Comparison of ENCODE assay signal across 8 cellular contexts in the genomic region with DNA sequence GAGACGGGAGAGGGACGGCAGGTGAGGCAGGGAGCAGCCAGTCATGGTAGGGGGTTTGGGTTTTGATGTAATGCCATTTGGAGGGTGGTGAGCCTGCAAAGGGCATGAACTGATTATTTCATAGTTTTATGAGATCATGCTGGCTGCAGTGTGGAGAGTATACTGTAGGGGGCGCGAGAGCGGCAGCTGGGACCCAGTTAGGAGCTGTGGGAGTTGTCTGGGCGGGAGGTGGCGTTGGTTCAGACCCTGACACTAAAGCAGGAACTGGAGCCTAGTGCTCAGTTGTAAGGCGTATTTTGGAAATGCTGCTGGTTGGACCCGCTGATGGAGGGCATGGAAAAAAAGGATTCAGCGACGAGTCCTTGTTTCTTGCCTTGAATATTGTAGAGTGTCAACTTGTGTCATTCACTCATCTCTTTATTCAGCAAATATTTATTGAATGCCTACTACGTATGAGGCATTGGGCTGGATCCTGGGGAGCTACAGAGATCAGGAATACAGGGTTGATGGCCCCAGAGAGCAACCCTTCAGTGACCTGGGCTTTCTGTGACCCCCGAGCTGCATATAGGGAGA. TPM values are rescaled to one million over a fixed set of nuclear protein-coding genes. Genes with fewer than 3 reads are reported as not detected.
DNase-seq lines count a peak whose midpoint lies in the region; ATAC-seq and FAIRE-seq lines count a peak whose summit lies in the region.

No MANE protein-coding gene starts in this region.

- FAIRE-seq in urothelium cell line (lab: Jason Lieb, UNC) = no peak

- ATAC-seq in GM18907 (IDR thresholded peaks at IDR 0.05; ENCODE audit: unreplicated experiment) (peak; percentile 74), HG03571 (IDR thresholded peaks at IDR 0.05; ENCODE audit: unreplicated experiment) (peak; percentile 68)

- H3K4me1 ChIP-seq in SJCRH30 = peaks cover 16% of the 10 kb centered on the region; the same call in 1 of the 2 replicates

- H3K27me3 ChIP-seq in SJCRH30 = no peaks in the 10 kb centered on the region

- intact Hi-C loops in posterior vena cava (cut with DNase I) = loop anchor here (5.0 to 10.0 kb wide), 2 partner anchors 188 to 275 kb away; no protein-coding TSS in a partner anchor

- H3K9me3 ChIP-seq in SJCRH30 (replicated peaks) = no peaks in the 10 kb centered on the region

- no peak overlapping the region for H3K4me3 ChIP-seq in SJCRH30

- DNase-seq in AG08395 (ENCODE audit: low spot score) (peak; percentile 81), SJCRH30 (peak; percentile 77 to 88), glomerular visceral epithelial cell (ENCODE audit: extremely low spot score) (peak; percentile 18), posterior vena cava (ENCODE audit: low spot score) (peak; percentile 96), urothelium cell line (ENCODE audit: low spot score) (peak; percentile 23)
- DNase-seq in activated naive CD4-positive, alpha-beta T cell treated with Interleukin-2 at 50 U/mL for 16 hours = peak; percentile 83

- H3K36me3 ChIP-seq in SJCRH30 = no peaks in the 10 kb centered on the region

- H3K27ac ChIP-seq in SJCRH30 = no peak overlapping the region

RNA-seq across cellular contexts. Expression of gene KDM8, which starts 23.7 kb away (rescaled TPM):
- 4.3 and 4.9 TPM in 2 replicates for total RNA-seq in SJCRH30 (2014; rRNA removed; shearing (Covaris generic))
- 1 to 10 TPM; 4.4 to 4.6 TPM for total RNA-seq in posterior vena cava

Comparison
In these comparisons a context has a peak if more than half of its experiments do, and no peak if none do; other contexts are left out.
1. DNase-seq: peak in every context shown above with its lines; median percentile 96 in posterior vena cava; 83 in activated naive CD4-positive, alpha-beta T cell treated with Interleukin-2 at 50 U/mL for 16 hours; 82 in SJCRH30; 81 in AG08395; 23 in urothelium cell line; 18 in glomerular visceral epithelial cell.